In the genomic region with DNA sequence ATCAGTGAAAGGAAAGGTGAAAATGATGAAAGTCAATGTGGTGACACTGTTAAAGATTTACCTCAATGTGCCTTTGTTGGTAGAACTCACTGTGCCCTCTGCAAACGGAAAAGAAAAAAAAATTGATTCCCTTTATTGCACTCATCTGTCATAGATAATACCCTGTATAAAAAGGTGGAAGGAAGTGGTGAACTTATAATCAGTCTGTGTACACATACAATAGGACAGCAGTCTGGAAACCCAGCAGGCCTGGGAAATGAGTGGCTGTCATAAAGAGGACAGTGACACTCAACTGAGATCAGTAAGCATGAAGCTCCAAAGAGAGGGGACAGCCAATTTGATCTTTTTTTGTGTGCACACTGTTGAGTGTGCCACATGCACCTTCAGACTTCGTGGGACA, we compare ENCODE assay signal across 21 cellular contexts.
A peak's percentile ranks its signal among the peaks of the same experiment; 100 is the strongest.
DNase-seq lines count a peak whose midpoint lies in the region; ATAC-seq and TF ChIP-seq lines count a peak whose summit lies in the region.
"Had no signal": no experiment of that assay in that cellular context is flagged by ENCODE, and none has a peak within 500 bp of the region (broad histone marks: within the 10 kb centered on the region; RNA-seq: fewer than 3 reads in every experiment).

No MANE protein-coding gene starts in this region.

- H4K5ac ChIP-seq in H9 (ENCODE audit: insufficient read length, low read depth, low read length): no peak overlapping the region

- H3K4ac ChIP-seq in H9 (ENCODE audit: low read depth, low read length): no peak overlapping the region

- no peak overlapping the region for H3K18ac ChIP-seq in H9 (ENCODE audit: insufficient read length, low read depth, low read length)

- no peak overlapping the region for H3K4me3 Mint-ChIP-seq in H9
- H3K4me3 Mint-ChIP-seq: CD8-positive, alpha-beta memory T cell had no signal

- H3K9ac ChIP-seq in H9 (ENCODE audit: extremely low read depth, insufficient read length, low read length): no peak overlapping the region

- no peak overlapping the region for H2AK5ac ChIP-seq in H9 (ENCODE audit: insufficient read length, low read length)

- no peak overlapping the region for H3K56ac ChIP-seq in H9 (ENCODE audit: insufficient read length, low read depth, low read length)

- no peak overlapping the region; a peak in 1 of 7 replicates for H3K27ac Mint-ChIP-seq in H9
- H3K27ac Mint-ChIP-seq: CD8-positive, alpha-beta memory T cell had no signal

- no peaks in the 10 kb centered on the region for H3K79me2 ChIP-seq in H9 (ENCODE audit: insufficient read depth, low read length)

- no peaks in the 10 kb centered on the region; the same call in 1 of the 2 replicates for H3K27me3 Mint-ChIP-seq in H9 (ENCODE audit: low read depth)
- H3K27me3 Mint-ChIP-seq: CD8-positive, alpha-beta memory T cell had no signal

- no peak overlapping the region for H3K4me2 ChIP-seq in H9 (ENCODE audit: insufficient read depth, insufficient read length, low read length)

- no peak overlapping the region for H2AFZ ChIP-seq in H9 (ENCODE audit: low read length)

- H3K9me3 ChIP-seq in H9 (ENCODE audit: control insufficient read depth, low read depth, low read length): no peaks in the 10 kb centered on the region
- H3K9me3 ChIP-seq: SJSA1 had no signal

- no peak overlapping the region for H4K8ac ChIP-seq in H9 (replicated peaks; ENCODE audit: insufficient read length, low read depth, low read length)

- H2BK5ac ChIP-seq in H9 (ENCODE audit: insufficient read length, low read length): no peak overlapping the region

- no peak overlapping the region for H2BK15ac ChIP-seq in H9 (ENCODE audit: low read depth, low read length)

- no peaks in the 10 kb centered on the region for H3K27me3 ChIP-seq in H9 (ENCODE audit: insufficient read depth, low read length)
- H3K27me3 ChIP-seq: SJSA1 had no signal

- no peaks in the 10 kb centered on the region for H3K23me2 ChIP-seq in H9 (ENCODE audit: insufficient read length, low read depth, low read length, poor library complexity, severe bottlenecking)

- H3T11ph ChIP-seq in H9 (ENCODE audit: low read length): no peak overlapping the region

- no peaks in the 10 kb centered on the region for H3K36me3 Mint-ChIP-seq in H9 (ENCODE audit: insufficient read depth in 1 of 3, low read depth in 3 of 3)
- H3K36me3 Mint-ChIP-seq: CD8-positive, alpha-beta memory T cell had no signal

- no peak overlapping the region for H3K14ac ChIP-seq in H9 (ENCODE audit: insufficient read depth, low read length)

- no peak overlapping the region for H2BK12ac ChIP-seq in H9 (ENCODE audit: insufficient read length, low read depth, low read length)

- intact Hi-C loops in left colon (cut with DNase I, micrococcal nuclease): no loop called here

- no CpG with 5 or more reads among the region's 2 CpGs for WGBS in H9 (ENCODE audit: extremely low coverage, insufficient read length, low lambda C conversion rate)

- no peak overlapping the region for H2BK120ac ChIP-seq in H9 (ENCODE audit: low read depth, low read length, poor library complexity, severe bottlenecking)

- no peaks in the 10 kb centered on the region for H3K4me1 ChIP-seq in H9 (ENCODE audit: insufficient read depth, low read length)
- H3K4me1 ChIP-seq: SJSA1 had no signal

- no peaks in the 10 kb centered on the region for H3K9me3 Mint-ChIP-seq in H9

- DNase-seq in NCI-H2081 (lab: John Stamatoyannopoulos, UW): peak; percentile 12 to 48
- no peak for DNase-seq in NCI-H2081 treated with DMSO at 0.1 percent for 48 hours (lab: John Stamatoyannopoulos, UW)
- DNase-seq in DMS153 (lab: John Stamatoyannopoulos, UW): peak; percentile 58
- DNase-seq in NCI-H748 (lab: John Stamatoyannopoulos, UW; ENCODE audit: unreplicated experiment): peak; percentile 36
- no peak for DNase-seq in left colon
- no peak for DNase-seq in GF-D8 (lab: John Stamatoyannopoulos, UW)
- DNase-seq in NCI-H128 (lab: John Stamatoyannopoulos, UW; ENCODE audit: unreplicated experiment): no peak
- DNase-seq in H9: no peak
- DNase-seq: AML-193; C1 segment of cervical spinal cord; CD8-positive, alpha-beta memory T cell; GOT3; KG1; NCI-H1092 treated with DMSO at 0.1 percent for 48 hours; NCI-H187; NCI-H2171; NCI-H446; NCI-H82; OCI-M1; T-helper 9 cell had no signal

- H3K79me1 ChIP-seq in H9 (ENCODE audit: insufficient read depth, low read depth, low read length, poor library complexity, severe bottlenecking): no peaks in the 10 kb centered on the region

- H2BK20ac ChIP-seq in H9 (ENCODE audit: low read depth, low read length, poor library complexity, severe bottlenecking): no peak overlapping the region

- no peak for TF ChIP-seq CTCF in H9 (conservative IDR thresholded peaks at IDR 0.05)

- H4K20me1 ChIP-seq in H9 (ENCODE audit: control insufficient read depth, insufficient read depth, insufficient read length): no peaks in the 10 kb centered on the region

- H3K23ac ChIP-seq in H9 (ENCODE audit: insufficient read length, low read depth, low read length): no peak overlapping the region

- no peak overlapping the region for H3K27ac ChIP-seq in H9 (ENCODE audit: insufficient read length, low read depth, low read length)
- H3K27ac ChIP-seq: SJSA1 had no signal

- no peaks in the 10 kb centered on the region for H3K4me1 Mint-ChIP-seq in H9
- H3K4me1 Mint-ChIP-seq: CD8-positive, alpha-beta memory T cell had no signal

- peak; percentile 82 for ATAC-seq in left colon

- no peak overlapping the region for H4K91ac ChIP-seq in H9 (ENCODE audit: insufficient read length, low read depth, low read length)

Comparison
In these comparisons a context has a peak if more than half of its experiments do, and no peak if none do; other contexts are left out.
1. DNase-seq: peak in NCI-H2081 (2 of 2), DMS153 (single experiment) and NCI-H748 (single experiment); none in NCI-H2081 treated with DMSO at 0.1 percent for 48 hours (single experiment), left colon (0 of 2), GF-D8 (single experiment), NCI-H128 (single experiment) and H9 (single experiment).